Comparison of ENCODE assay signal across 9 cellular contexts in the genomic region with DNA sequence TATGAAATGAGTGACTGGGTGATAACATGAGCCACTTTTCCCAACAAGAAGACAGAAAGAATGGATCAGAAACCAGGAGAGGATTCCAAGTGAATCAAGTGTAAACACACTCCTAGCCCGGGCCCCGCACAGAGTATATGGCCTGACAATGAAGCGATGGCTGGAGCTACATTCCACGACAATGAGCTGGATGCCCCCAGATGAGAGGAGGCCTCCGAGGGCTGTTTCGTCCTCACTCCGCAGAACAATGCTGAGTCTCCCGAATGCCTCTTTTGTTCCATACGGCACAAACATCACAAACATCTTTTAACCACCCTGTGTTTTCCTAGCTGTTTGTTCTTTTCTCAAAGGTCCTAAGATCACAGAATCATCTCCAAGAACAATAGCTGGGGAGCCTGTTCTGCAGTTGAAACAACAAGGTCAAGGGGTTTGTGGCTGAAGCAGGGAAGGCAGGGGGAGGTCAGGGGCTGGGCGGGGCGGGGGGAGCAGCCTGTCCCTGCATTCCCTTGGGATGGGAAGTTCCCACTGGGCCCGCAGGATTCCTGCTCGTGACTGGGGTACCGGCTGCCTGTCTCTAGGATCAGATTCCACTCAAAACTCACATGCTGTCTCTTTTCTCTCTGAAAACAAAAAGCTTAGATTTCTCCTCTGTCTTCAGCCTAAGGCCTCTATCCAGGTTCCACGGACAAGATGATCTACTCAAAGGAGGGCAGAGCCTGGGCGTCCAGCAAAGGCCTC.
DNase-seq lines count a peak whose midpoint lies in the region; ATAC-seq and TF ChIP-seq lines count a peak whose summit lies in the region.
"Had no signal": no experiment of that assay in that cellular context is flagged by ENCODE, and none has a peak within 500 bp of the region (broad histone marks: within the 10 kb centered on the region; RNA-seq: fewer than 3 reads in every experiment).

No MANE protein-coding gene starts in this region.

- H2AFZ ChIP-seq in OCI-LY7 (ENCODE audit: low read length): no peak overlapping the region

- H3K9me3 Mint-ChIP-seq in HFFc6: no peaks in the 10 kb centered on the region
- H3K9me3 Mint-ChIP-seq in activated T-cell treated with anti-CD3 and anti-CD28 coated beads, Interleukin-2, amount 50 U/mL, for 72 hours: no peaks in the 10 kb centered on the region

- no peaks in the 10 kb centered on the region for H3K79me2 ChIP-seq in OCI-LY7 (ENCODE audit: insufficient read depth, low read depth, low read length)

- H3K4me3 ChIP-seq in astrocyte of the cerebellum (ENCODE audit: low read depth, low read length) (no peak overlapping the region), iPS-20b (ENCODE audit: low read length) (peak overlapping the region; percentile 19; the same call in 1 of the 2 replicates), OCI-LY7 (ENCODE audit: low read depth, low read length, poor library complexity, severe bottlenecking) (no peak overlapping the region)

- H3K27ac ChIP-seq in iPS-20b (ENCODE audit: low read length): no peak overlapping the region
- H3K27ac ChIP-seq in OCI-LY7 (ENCODE audit: low read depth, low read length, poor library complexity, severe bottlenecking): no peak overlapping the region

- H3K27ac Mint-ChIP-seq in HFFc6: peak overlapping the region; percentile 95
- H3K27ac Mint-ChIP-seq in activated T-cell treated with anti-CD3 and anti-CD28 coated beads, Interleukin-2, amount 50 U/mL, for 72 hours: no peak overlapping the region

- H3K4me1 ChIP-seq in iPS-20b (ENCODE audit: insufficient read depth, low read length): peaks cover 20% of the 10 kb centered on the region
- H3K4me1 ChIP-seq in OCI-LY7 (ENCODE audit: insufficient read depth, low read length, poor library complexity, severe bottlenecking): no peaks in the 10 kb centered on the region

- no peak overlapping the region for H3K4me2 ChIP-seq in OCI-LY7 (ENCODE audit: low read length)

- H3K36me3 Mint-ChIP-seq in HFFc6 (ENCODE audit: low read depth): no peaks in the 10 kb centered on the region
- H3K36me3 Mint-ChIP-seq in activated T-cell treated with anti-CD3 and anti-CD28 coated beads, Interleukin-2, amount 50 U/mL, for 72 hours (ENCODE audit: insufficient read depth in 2 of 2): no peaks in the 10 kb centered on the region

- no TSS peak for BruUV-seq in OCI-LY7 (replicated peaks; lab: Mats Ljungman, UMichigan)

- H3K4me3 Mint-ChIP-seq in HFFc6: peak overlapping the region; percentile 77
- no peak overlapping the region for H3K4me3 Mint-ChIP-seq in activated T-cell treated with anti-CD3 and anti-CD28 coated beads, Interleukin-2, amount 50 U/mL, for 72 hours

- H3K4me1 Mint-ChIP-seq in HFFc6 (ENCODE audit: low read depth): peaks cover 47% of the 10 kb centered on the region
- peaks cover 7% of the 10 kb centered on the region for H3K4me1 Mint-ChIP-seq in activated T-cell treated with anti-CD3 and anti-CD28 coated beads, Interleukin-2, amount 50 U/mL, for 72 hours (ENCODE audit: low read depth)

- no peaks in the 10 kb centered on the region for H3K9me2 ChIP-seq in OCI-LY7 (ENCODE audit: insufficient read depth, low read length)

- CTCF ChIA-PET in OCI-LY7 (lab: Charles Lee; ENCODE audit: unreplicated experiment): no interaction called here

- intact Hi-C loops in OCI-LY7 (cut with micrococcal nuclease; ENCODE audit: unreplicated experiment): no loop called here

- H3K9me3 ChIP-seq in iPS-20b (ENCODE audit: insufficient read depth, low read depth, low read length): no peaks in the 10 kb centered on the region
- H3K9me3 ChIP-seq in OCI-LY7 (ENCODE audit: low read length): no peaks in the 10 kb centered on the region

- no peak overlapping the region for H3K9ac ChIP-seq in iPS-20b (ENCODE audit: low read depth, low read length)

- TF ChIP-seq CTCF in HFFc6 (IDR thresholded peaks at IDR 0.05) (no peak), astrocyte of the cerebellum (IDR thresholded peaks at IDR 0.05; ENCODE audit: low read depth, low read length, missing control alignments) (no peak), OCI-LY7 (conservative IDR thresholded peaks at IDR 0.05; ENCODE audit: low read length) (no peak)

- POLR2A ChIA-PET in OCI-LY7 (lab: Charles Lee): interaction anchor here (0.5 to 0.7 kb wide), 2 partner anchors 11 to 224 kb away, joined by 3 to 4 read pairs; no protein-coding TSS in a partner anchor

- no peaks in the 10 kb centered on the region; the same call in 1 of the 2 replicates for H4K20me1 ChIP-seq in OCI-LY7 (ENCODE audit: insufficient read depth, low read length)

- H3K36me3 ChIP-seq in iPS-20b (ENCODE audit: insufficient read depth, low read depth, low read length) (no peaks in the 10 kb centered on the region), OCI-LY7 (ENCODE audit: insufficient read depth, low read length) (no peaks in the 10 kb centered on the region)

- no peaks in the 10 kb centered on the region for H3K27me3 ChIP-seq in iPS-20b (ENCODE audit: insufficient read depth, low read length)

- in situ Hi-C loops in astrocyte of the cerebellum (cut with HindIII; ENCODE audit: low sequenced_read_pairs): loop anchor here (5.0 kb wide), 1 partner anchor 138 kb away; no protein-coding TSS in a partner anchor

- ATAC-seq in activated T-cell treated with anti-CD3 and anti-CD28 coated beads, Interleukin-2, amount 50 U/mL, for 72 hours (replicated peaks in 1 of 2): no peak

- DNase-seq in HFFc6 (peak; percentile 78), astrocyte of the cerebellum (ENCODE audit: low read depth) (peak; percentile 82), superior temporal gyrus (ENCODE audit: extremely low spot score) (peak; percentile 25), T1000 (lab: John Stamatoyannopoulos, UW) (no peak), OCI-LY7 (ENCODE audit: low spot score) (no peak), kidney tubule cell (ENCODE audit: low spot score) (no peak)
- DNase-seq in activated T-cell treated with anti-CD3 and anti-CD28 coated beads, Interleukin-2, amount 50 U/mL, for 72 hours: no peak
- DNase-seq: activated T-cell treated with anti-CD3 and anti-CD28 coated beads, Interleukin-2, amount 50 U/mL, for 1 hour had no signal

- H3K27me3 Mint-ChIP-seq in HFFc6 (ENCODE audit: insufficient read depth): no peaks in the 10 kb centered on the region; the same call in 1 of the 2 replicates
- no peaks in the 10 kb centered on the region for H3K27me3 Mint-ChIP-seq in activated T-cell treated with anti-CD3 and anti-CD28 coated beads, Interleukin-2, amount 50 U/mL, for 72 hours (ENCODE audit: low read depth)

Comparison
In these comparisons a context has a peak if more than half of its experiments do, and no peak if none do; other contexts are left out.
1. DNase-seq: peak in HFFc6 (single experiment), astrocyte of the cerebellum (single experiment) and superior temporal gyrus (single experiment); none in T1000 (single experiment), OCI-LY7 (single experiment), kidney tubule cell (single experiment) and activated T-cell treated with anti-CD3 and anti-CD28 coated beads, Interleukin-2, amount 50 U/mL, for 72 hours (0 of 2).